Comparison of ENCODE assay signal across 8 cellular contexts in the genomic region with DNA sequence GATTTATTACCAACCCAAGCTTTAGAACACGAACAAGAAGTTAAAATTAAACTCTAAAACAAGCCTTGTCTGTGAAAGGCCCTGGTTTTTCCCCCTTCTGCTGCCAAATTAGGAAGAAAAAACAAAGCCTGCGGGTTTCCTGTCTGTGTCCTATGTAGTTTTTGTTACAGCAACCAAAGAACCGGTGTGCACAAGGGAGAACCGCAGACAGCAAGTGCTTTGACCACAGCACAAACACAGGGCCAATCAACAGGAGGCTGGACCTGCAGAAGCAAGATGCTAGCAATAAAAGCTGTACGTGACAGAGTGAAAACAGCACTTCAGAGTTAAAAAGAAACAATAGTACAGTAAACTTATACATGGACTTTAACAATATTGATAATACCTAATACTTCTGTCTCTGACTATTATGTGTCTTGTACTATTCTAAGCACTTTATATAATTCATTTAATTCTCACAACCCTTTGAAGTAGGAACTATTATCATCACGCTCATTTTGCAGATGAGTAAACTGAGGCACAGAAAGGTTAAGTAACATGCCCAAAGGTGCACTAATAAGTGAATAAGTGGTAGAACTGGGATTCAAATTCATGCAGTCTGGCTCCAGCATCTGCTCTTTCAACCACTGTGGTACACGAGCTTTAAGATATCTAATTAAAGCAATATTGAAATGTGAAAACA.
A peak's percentile ranks its signal among the peaks of the same experiment; 100 is the strongest.
DNase-seq lines count a peak whose midpoint lies in the region; ATAC-seq, FAIRE-seq and TF ChIP-seq lines count a peak whose summit lies in the region.

No MANE protein-coding gene starts in this region.

- no peaks in the 10 kb centered on the region for H3K9me1 ChIP-seq in endothelial cell of umbilical vein (replicated peaks; ENCODE audit: control insufficient read depth, extremely low read depth, insufficient read depth, low read length)

- H3K9me3 Mint-ChIP-seq in activated CD4-positive, alpha-beta T cell treated with anti-CD3 and anti-CD28 coated beads, Interleukin-2, amount 10 ng/mL, durations not matched to agents 7 days and 5 days, result no peaks in the 10 kb centered on the region

- intact Hi-C loops in endothelial cell of umbilical vein (cut with micrococcal nuclease) (loop anchor here (1.0 kb wide), 1 partner anchor 9 kb away; no protein-coding TSS in a partner anchor), ovary (cut with DNase I) (loop anchor here in 1 of 4 donors (10.0 kb wide), 1 partner anchor 64 kb away; a partner anchor contains a TSS)

- no peaks in the 10 kb centered on the region for H3K27me3 ChIP-seq in endothelial cell of umbilical vein (ENCODE audit: control insufficient read depth in 2 of 2, insufficient read depth in 2 of 2, low read length in 2 of 2)
- H3K27me3 ChIP-seq in ovary, result no peaks in the 10 kb centered on the region
- no peaks in the 10 kb centered on the region for H3K27me3 ChIP-seq in H7 (ENCODE audit: control insufficient read depth, insufficient read depth, low read length)

- H4K20me1 ChIP-seq in endothelial cell of umbilical vein (replicated peaks; ENCODE audit: control insufficient read depth, extremely low read depth, insufficient read depth, low read length), result no peaks in the 10 kb centered on the region

- peak; percentile 87 for DNase-seq in EH (ENCODE audit: low read depth)
- peak; percentile 90 for DNase-seq in HT1080 (ENCODE audit: low read depth)
- DNase-seq in activated CD4-positive, alpha-beta T cell treated with anti-CD3 and anti-CD28 coated beads, Interleukin-2, amount 10 ng/mL, durations not matched to agents 7 days and 5 days, result peak; percentile 86
- peak; percentile 70 for DNase-seq in endothelial cell of umbilical vein (ENCODE audit: low read depth, low spot score)
- DNase-seq in ovary, result no peak
- DNase-seq in H7, result no peak
- DNase-seq in middle frontal gyrus (ENCODE audit: extremely low spot score, low spot score), result no peak

- H3K27ac ChIP-seq in endothelial cell of umbilical vein (ENCODE audit: insufficient read depth, low read depth, low read length), result peak overlapping the region; percentile 97
- peak overlapping the region; percentile 38 to 75 for H3K27ac ChIP-seq in ovary

- H3K4me3 ChIP-seq in endothelial cell of umbilical vein (replicated peaks in 1 of 3; ENCODE audit: insufficient read depth in 1 of 3, low read depth in 1 of 3, low read length in 3 of 3) (no peak overlapping the region), ovary (no peak overlapping the region), H7 (ENCODE audit: insufficient read depth, low read depth, low read length) (no peak overlapping the region)

- H3K36me3 ChIP-seq in endothelial cell of umbilical vein (ENCODE audit: control insufficient read depth in 2 of 2, extremely low read depth in 1 of 2, insufficient read depth in 2 of 2, low read length in 2 of 2), result no peaks in the 10 kb centered on the region
- H3K36me3 ChIP-seq in ovary, result no peaks in the 10 kb centered on the region
- H3K36me3 ChIP-seq in H7 (replicated peaks; ENCODE audit: control insufficient read depth, insufficient read depth, low read length), result peaks cover 6% of the 10 kb centered on the region

- POLR2A ChIA-PET in activated CD4-positive, alpha-beta T cell treated with anti-CD3 and anti-CD28 coated beads, Interleukin-2, amount 10 ng/mL, durations not matched to agents 7 days and 5 days (lab: Charles Lee), result interaction anchor here (0.8 to 1.7 kb wide), 3 partner anchors 49 to 66 kb away, joined by 3 to 5 read pairs (median 4); a partner anchor contains a TSS
- POLR2A ChIA-PET in endothelial cell of umbilical vein (lab: Charles Lee), result interaction anchor here (1.7 to 4.9 kb wide), 3 partner anchors 9 to 66 kb away, joined by 9 to 50 read pairs (median 15); a partner anchor contains a TSS

- H2AFZ ChIP-seq in endothelial cell of umbilical vein (ENCODE audit: low read depth, low read length), result no peak overlapping the region

- TF ChIP-seq CTCF in endothelial cell of umbilical vein (IDR thresholded peaks at IDR 0.05; ENCODE audit: extremely low read depth in 1 of 2, insufficient read depth in 1 of 2, low read depth in 1 of 2, low read length in 2 of 2) (no peak), ovary (IDR thresholded peaks at IDR 0.05) (no peak)

- peak; percentile 59 for ATAC-seq in GM21381 (IDR thresholded peaks at IDR 0.05; ENCODE audit: unreplicated experiment)

- H3K4me2 ChIP-seq in endothelial cell of umbilical vein (ENCODE audit: insufficient read depth, low read length), result peak overlapping the region; percentile 90

- peak; percentile 13 for TF ChIP-seq POLR2A in endothelial cell of umbilical vein (IDR thresholded peaks at IDR 0.05; ENCODE audit: low read depth, low read length)
- no peak for TF ChIP-seq POLR2A in ovary (IDR thresholded peaks at IDR 0.05)

- CTCF ChIA-PET in activated CD4-positive, alpha-beta T cell treated with anti-CD3 and anti-CD28 coated beads, Interleukin-2, amount 10 ng/mL, durations not matched to agents 7 days and 5 days (lab: Charles Lee), result interaction anchor here (0.7 to 4.4 kb wide), 11 partner anchors 9 to 80 kb away, joined by 3 to 31 read pairs (median 3); a partner anchor contains a TSS
- CTCF ChIA-PET in endothelial cell of umbilical vein (lab: Charles Lee), result interaction anchor here (1.3 to 9.3 kb wide), 6 partner anchors 9 to 67 kb away, joined by 3 to 130 read pairs (median 12); a partner anchor contains a TSS

- BruUV-seq in endothelial cell of umbilical vein (replicated peaks; lab: Mats Ljungman, UMichigan), result no TSS peak

- H3K4me1 ChIP-seq in endothelial cell of umbilical vein (ENCODE audit: control insufficient read depth, extremely low read depth, insufficient read depth, low read length), result peaks cover 74% of the 10 kb centered on the region
- H3K4me1 ChIP-seq in ovary (ENCODE audit: insufficient read depth), result peaks cover 41% of the 10 kb centered on the region

- FAIRE-seq in endothelial cell of umbilical vein (lab: Jason Lieb, UNC), result peak; percentile 21

- no peaks in the 10 kb centered on the region for H3K27me3 Mint-ChIP-seq in activated CD4-positive, alpha-beta T cell treated with anti-CD3 and anti-CD28 coated beads, Interleukin-2, amount 10 ng/mL, durations not matched to agents 7 days and 5 days

- H3K4me3 Mint-ChIP-seq in activated CD4-positive, alpha-beta T cell treated with anti-CD3 and anti-CD28 coated beads, Interleukin-2, amount 10 ng/mL, durations not matched to agents 7 days and 5 days, result peak overlapping the region; percentile 84

- dilution Hi-C loops in endothelial cell of umbilical vein (cut with MboI; ENCODE audit: extremely low pct_ligation_motif_present, low sequenced_read_pairs), result no loop called here

- WGBS in ovary, 3 donors, result 17 to 23% (median 22%) methylated on average over 7 of the region's 7 CpGs

- peak overlapping the region; percentile 97 for H3K27ac Mint-ChIP-seq in activated CD4-positive, alpha-beta T cell treated with anti-CD3 and anti-CD28 coated beads, Interleukin-2, amount 10 ng/mL, durations not matched to agents 7 days and 5 days

- peaks cover 95% of the 10 kb centered on the region for H3K4me1 Mint-ChIP-seq in activated CD4-positive, alpha-beta T cell treated with anti-CD3 and anti-CD28 coated beads, Interleukin-2, amount 10 ng/mL, durations not matched to agents 7 days and 5 days

- no peak for TF ChIP-seq EP300 in ovary (IDR thresholded peaks at IDR 0.05)

- H3K9ac ChIP-seq in endothelial cell of umbilical vein (replicated peaks; ENCODE audit: extremely low read depth, insufficient read depth, low read length), result peak overlapping the region; percentile 88

- no peaks in the 10 kb centered on the region for H3K9me3 ChIP-seq in endothelial cell of umbilical vein (replicated peaks; ENCODE audit: control insufficient read depth, insufficient read depth, low read length)
- H3K9me3 ChIP-seq in ovary, result no peaks in the 10 kb centered on the region

- H3K79me2 ChIP-seq in endothelial cell of umbilical vein (ENCODE audit: control insufficient read depth, insufficient read depth, low read length), result peaks cover 17% of the 10 kb centered on the region

- peaks cover 53% of the 10 kb centered on the region for H3K36me3 Mint-ChIP-seq in activated CD4-positive, alpha-beta T cell treated with anti-CD3 and anti-CD28 coated beads, Interleukin-2, amount 10 ng/mL, durations not matched to agents 7 days and 5 days (ENCODE audit: low read depth)

TF ChIP-seq in endothelial cell of umbilical vein, 7 proteins besides CTCF, POLR2A, EP300 and RAD21:
- TF ChIP-seq GATA2 (IDR thresholded peaks at IDR 0.05; ENCODE audit: insufficient read depth, insufficient read length, low read depth, low read length), result peak; percentile 15
- no peak for TF ChIP-seq JUN (IDR thresholded peaks at IDR 0.05; ENCODE audit: borderline replicate concordance, insufficient read depth, insufficient read length, low read depth)
- peak; percentile 33 for TF ChIP-seq POLR2AphosphoS5 (IDR thresholded peaks at IDR 0.05; ENCODE audit: insufficient read depth, low read depth, low read length)
TF ChIP-seq in endothelial cell of umbilical vein: peak in this region for 2.

Comparison
In these comparisons a context has a peak if more than half of its experiments do, and no peak if none do; other contexts are left out.
1. DNase-seq: peak in EH (single experiment), HT1080 (single experiment), activated CD4-positive, alpha-beta T cell treated with anti-CD3 and anti-CD28 coated beads, Interleukin-2, amount 10 ng/mL, durations not matched to agents 7 days and 5 days (single experiment) and endothelial cell of umbilical vein (single experiment); none in ovary (0 of 5), H7 (single experiment) and middle frontal gyrus (single experiment).